In genomic region chr11:130666781-130667251, GRCh38 we compare ENCODE assay signal across 19 cellular contexts.
DNase-seq lines count a peak whose midpoint lies in the region; ATAC-seq, FAIRE-seq and TF ChIP-seq lines count a peak whose summit lies in the region.
"Had no signal": no experiment of that assay in that cellular context is flagged by ENCODE, and none has a peak within 500 bp of the region (broad histone marks: within the 10 kb centered on the region; RNA-seq: fewer than 3 reads in every experiment).

No MANE protein-coding gene starts in this region.

- H3K4me1 ChIP-seq in liver (ENCODE audit: control insufficient read depth in 4 of 4, insufficient read depth in 4 of 4, low read length in 3 of 4) (no peaks in the 10 kb centered on the region), HepG2 (ENCODE audit: insufficient read depth, low read length) (no peaks in the 10 kb centered on the region), foreskin keratinocyte (no peaks in the 10 kb centered on the region), aorta (ENCODE audit: control insufficient read depth in 1 of 2, insufficient read depth in 2 of 2, low read length in 2 of 2) (no peaks in the 10 kb centered on the region)
- H3K4me1 ChIP-seq: breast epithelium, vagina had no signal

- no peaks in the 10 kb centered on the region for H3K36me3 Mint-ChIP-seq in mesothelial cell of epicardium

- no peaks in the 10 kb centered on the region for H3K27me3 Mint-ChIP-seq in mesothelial cell of epicardium (ENCODE audit: low read depth)

- in situ Hi-C loops in HepG2 (cut with HindIII; ENCODE audit: extremely low pct_ligation_motif_present, low pct_unique_long_range_greater_than_20kb): no loop called here

- CTCF ChIA-PET in HepG2 (lab: Yijun Ruan, JAX; ENCODE audit: low intra/inter-chr PET ratio, low total read pairs): no interaction called here

- DNase-seq in HepG2 (ENCODE audit: low spot score) (no peak), foreskin keratinocyte (no peak), aorta (no peak), NCI-H2107 treated with DMSO at 0.1 percent for 48 hours (lab: John Stamatoyannopoulos, UW; ENCODE audit: unreplicated experiment) (no peak), mesothelial cell of epicardium (ENCODE audit: low spot score in 2 of 2, unreplicated experiment in 2 of 2) (no peak)
- DNase-seq: activated CD4-positive, alpha-beta memory T cell treated with anti-CD3 and anti-CD28 coated beads, Interleukin-2, amount 10 ng/mL, durations not matched to agents 7 days and 5 days; activated effector memory CD4-positive, alpha-beta T cell treated with Interleukin-2 at 50 U/mL for 16 hours; AML-193; NCI-H1436 treated with DMSO at 0.1 percent for 48 hours; NCI-H524 treated with DMSO at 0.1 percent for 48 hours; stimulated activated CD4-positive, alpha-beta T cell treated with anti-CD3 and anti-CD28 coated beads, Interleukin-1b, Interleukin-23, amount 100 ng/mL, for 48 hours had no signal

- ATAC-seq in HepG2: no peak
- peak; percentile 71 for ATAC-seq in SK-N-SH treated with all-trans-retinoic acid at 6 μM for 48 hours
- no peak for ATAC-seq in foreskin keratinocyte
- ATAC-seq in aorta (ENCODE audit: low FRiP score): peak; percentile 33
- no peak for ATAC-seq in GM21528 (IDR thresholded peaks at IDR 0.05; ENCODE audit: low FRiP score, unreplicated experiment)

- H3K9me3 Mint-ChIP-seq in mesothelial cell of epicardium: no peaks in the 10 kb centered on the region
- H3K9me3 Mint-ChIP-seq: activated CD4-positive, alpha-beta memory T cell treated with anti-CD3 and anti-CD28 coated beads, Interleukin-2, amount 10 ng/mL, durations not matched to agents 7 days and 5 days had no signal

- no TSS peak for BruUV-seq in HepG2 (replicated peaks; lab: Mats Ljungman, UMichigan)

- POLR2A ChIA-PET in HepG2 (lab: Yijun Ruan, JAX): no interaction called here

- H3K36me3 ChIP-seq in liver (ENCODE audit: control insufficient read depth in 4 of 4, insufficient read depth in 3 of 4, low read depth in 1 of 4, low read length in 3 of 4) (no peaks in the 10 kb centered on the region), HepG2 (replicated peaks in 1 of 2; ENCODE audit: control insufficient read depth in 1 of 2, insufficient read depth in 2 of 2, low read length in 2 of 2) (no peaks in the 10 kb centered on the region), aorta (ENCODE audit: control insufficient read depth in 1 of 2, insufficient read depth in 2 of 2, low read length in 1 of 2) (no peaks in the 10 kb centered on the region)
- H3K36me3 ChIP-seq: breast epithelium, vagina had no signal

- intact Hi-C loops in HepG2 (cut with micrococcal nuclease; ENCODE audit: unreplicated experiment) (no loop called here), aorta (cut with DNase I) (no loop called here)

- no peaks in the 10 kb centered on the region for H4K20me1 ChIP-seq in HepG2 (ENCODE audit: insufficient read depth, low read length)

- no peak for TF ChIP-seq CTCF in liver (IDR thresholded peaks at IDR 0.05; ENCODE audit: low read depth, low read length, missing input control)
- TF ChIP-seq CTCF in HepG2 (CRISPR knock-in tag; IDR thresholded peaks at IDR 0.05): no peak
- peak; percentile 24 for TF ChIP-seq CTCF in foreskin keratinocyte (conservative IDR thresholded peaks at IDR 0.05)
- TF ChIP-seq CTCF in mesothelial cell of epicardium (IDR thresholded peaks at IDR 0.05; ENCODE audit: unreplicated experiment): no peak

- H3K9ac ChIP-seq in liver (ENCODE audit: low read depth in 1 of 2, low read length in 2 of 2): no peak overlapping the region
- H3K9ac ChIP-seq in HepG2 (ENCODE audit: insufficient read depth, low read depth, low read length): no peak overlapping the region

- TF ChIP-seq RAD21 in liver (IDR thresholded peaks at IDR 0.05) (peak; percentile 48 to 62), HepG2 (CRISPR knock-in tag; IDR thresholded peaks at IDR 0.05) (no peak)

- H3K27ac ChIP-seq in liver (ENCODE audit: low read depth in 1 of 2, low read length in 2 of 2) (no peak overlapping the region), HepG2 (ENCODE audit: extremely low read length, insufficient read depth, low read length) (no peak overlapping the region), foreskin keratinocyte (no peak overlapping the region), aorta (ENCODE audit: low read depth in 1 of 2, low read length in 2 of 2) (no peak overlapping the region)
- H3K27ac ChIP-seq: breast epithelium, epithelial cell of prostate, vagina had no signal

- H3K79me2 ChIP-seq in HepG2 (ENCODE audit: insufficient read depth, low read length): no peaks in the 10 kb centered on the region

- H3K27ac Mint-ChIP-seq in mesothelial cell of epicardium: no peak overlapping the region
- H3K27ac Mint-ChIP-seq: activated CD4-positive, alpha-beta memory T cell treated with anti-CD3 and anti-CD28 coated beads, Interleukin-2, amount 10 ng/mL, durations not matched to agents 7 days and 5 days; progenitor cell of endocrine pancreas had no signal

- TF ChIP-seq POLR2A in HepG2 (IDR thresholded peaks at IDR 0.05; ENCODE audit: insufficient read depth in 1 of 2, low read depth in 2 of 2, low read length in 2 of 2): no peak

- no peak overlapping the region for H3K4me3 Mint-ChIP-seq in mesothelial cell of epicardium
- H3K4me3 Mint-ChIP-seq: activated CD4-positive, alpha-beta memory T cell treated with anti-CD3 and anti-CD28 coated beads, Interleukin-2, amount 10 ng/mL, durations not matched to agents 7 days and 5 days had no signal

- H3K4me1 Mint-ChIP-seq in mesothelial cell of epicardium: peaks cover 10% of the 10 kb centered on the region
- H3K4me1 Mint-ChIP-seq: activated CD4-positive, alpha-beta memory T cell treated with anti-CD3 and anti-CD28 coated beads, Interleukin-2, amount 10 ng/mL, durations not matched to agents 7 days and 5 days had no signal

- H3K4me2 ChIP-seq in HepG2 (ENCODE audit: low read depth, low read length): no peak overlapping the region

- no peaks in the 10 kb centered on the region for H3K9me3 ChIP-seq in liver (ENCODE audit: control insufficient read depth in 4 of 4, low read length in 3 of 4)
- H3K9me3 ChIP-seq in HepG2 (ENCODE audit: low read length): no peaks in the 10 kb centered on the region
- H3K9me3 ChIP-seq in aorta (ENCODE audit: control insufficient read depth, low read length): no peaks in the 10 kb centered on the region
- H3K9me3 ChIP-seq: breast epithelium, vagina had no signal

- TF ChIP-seq EP300 in HepG2 (IDR thresholded peaks at IDR 0.05; ENCODE audit: low read depth in 2 of 2, low read length in 2 of 2) (no peak), HepG2 (CRISPR knock-in tag; IDR thresholded peaks at IDR 0.05; ENCODE audit: borderline replicate concordance) (no peak)

- FAIRE-seq in HepG2 (lab: Jason Lieb, UNC): no peak
- FAIRE-seq: HTR-8/SVneo had no signal

- no peaks in the 10 kb centered on the region for H3K27me3 ChIP-seq in liver (ENCODE audit: control insufficient read depth in 4 of 4, insufficient read depth in 4 of 4, low read length in 3 of 4)
- H3K27me3 ChIP-seq in HepG2 (ENCODE audit: control insufficient read depth in 1 of 2, insufficient read depth in 2 of 2, low read length in 2 of 2): peaks cover 2 to 8% of the 10 kb centered on the region in 2 experiments; a peak in 2 of 5 replicates
- no peaks in the 10 kb centered on the region for H3K27me3 ChIP-seq in foreskin keratinocyte
- H3K27me3 ChIP-seq in aorta (ENCODE audit: control insufficient read depth in 1 of 2, insufficient read depth in 2 of 2, low read length in 1 of 2): no peaks in the 10 kb centered on the region
- H3K27me3 ChIP-seq: breast epithelium, vagina had no signal

- H2AFZ ChIP-seq in HepG2 (ENCODE audit: low read length): no peak overlapping the region

- H3K4me3 ChIP-seq in liver (ENCODE audit: low read depth in 1 of 3, low read length in 3 of 3) (no peak overlapping the region), HepG2 (replicated peaks in 1 of 3; ENCODE audit: insufficient read depth in 1 of 3, low read depth in 2 of 3, low read length in 3 of 3) (no peak overlapping the region), aorta (ENCODE audit: low read length in 2 of 2) (no peak overlapping the region)
- H3K4me3 ChIP-seq: breast epithelium, vagina had no signal

- WGBS in liver: 44% methylated on average over 1 of the region's 1 CpG
- WGBS in HepG2 (ENCODE audit: low lambda C conversion rate): 10% methylated on average over 1 of the region's 1 CpG
- 41% methylated on average over 1 of the region's 1 CpG for WGBS in aorta, 2 donors

TF ChIP-seq in liver, 16 proteins besides CTCF, POLR2A, EP300 and RAD21 (continues in another document):
- TF ChIP-seq HNF4G (IDR thresholded peaks at IDR 0.05) (no peak), FOXA1 (IDR thresholded peaks at IDR 0.05) (no peak)
- TF ChIP-seq, protein P1, sequence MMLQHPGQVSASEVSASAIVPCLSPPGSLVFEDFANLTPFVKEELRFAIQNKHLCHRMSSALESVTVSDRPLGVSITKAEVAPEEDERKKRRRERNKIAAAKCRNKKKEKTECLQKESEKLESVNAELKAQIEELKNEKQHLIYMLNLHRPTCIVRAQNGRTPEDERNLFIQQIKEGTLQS (IDR thresholded peaks at IDR 0.05): no peak

TF ChIP-seq in HepG2, 621 proteins besides CTCF, POLR2A, EP300 and RAD21:
- TF ChIP-seq NONO (IDR thresholded peaks at IDR 0.05) (no peak), NONO (CRISPR knock-in tag; conservative IDR thresholded peaks at IDR 0.05) (no peak)

TF ChIP-seq in SK-N-SH treated with all-trans-retinoic acid at 6 μM for 48 hours, 23 proteins besides CTCF, POLR2A, EP300 and RAD21:
- TF ChIP-seq ZFP3 (CRISPR knock-in tag; IDR thresholded peaks at IDR 0.05) (peak; percentile 7; the same call in 1 of the 2 replicates), GLIS3 (CRISPR knock-in tag; IDR thresholded peaks at IDR 0.05) (no peak), TCF4 (CRISPR knock-in tag; IDR thresholded peaks at IDR 0.05; ENCODE audit: borderline replicate concordance) (no peak), RARB (CRISPR knock-in tag; IDR thresholded peaks at IDR 0.05) (no peak), SNAI2 (CRISPR knock-in tag; IDR thresholded peaks at IDR 0.05) (no peak), PPARA (CRISPR knock-in tag; IDR thresholded peaks at IDR 0.05; ENCODE audit: borderline replicate concordance) (no peak)

Comparison
In these comparisons a context has a peak if more than half of its experiments do, and no peak if none do; other contexts are left out.
1. ATAC-seq: peak in SK-N-SH treated with all-trans-retinoic acid at 6 μM for 48 hours (single experiment) and aorta (single experiment); none in HepG2 (single experiment), foreskin keratinocyte (single experiment) and GM21528 (single experiment).